In the genomic region with DNA sequence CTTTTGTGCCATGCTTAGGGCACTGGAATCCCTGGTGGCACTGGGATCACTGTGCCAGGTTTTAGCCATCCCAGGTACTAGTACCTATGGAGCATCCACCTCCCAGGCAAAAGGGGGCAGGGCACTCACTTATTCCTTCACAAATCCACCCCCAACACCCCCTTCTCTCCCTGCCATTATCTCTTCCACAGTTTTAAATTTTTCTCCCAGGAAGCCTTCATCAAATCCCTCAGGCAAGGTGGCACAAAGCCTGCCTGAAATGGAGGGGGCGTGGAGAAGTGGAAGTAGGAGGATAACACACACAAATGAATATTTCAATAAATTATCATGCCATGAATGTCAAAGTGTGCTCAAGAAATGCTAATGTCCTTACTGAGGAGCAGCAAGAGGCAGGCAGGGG, we compare ENCODE assay signal across 16 cellular contexts. TPM values are rescaled to one million over a fixed set of nuclear protein-coding genes. Genes with fewer than 3 reads are reported as not detected.
DNase-seq lines count a peak whose midpoint lies in the region; ATAC-seq and TF ChIP-seq lines count a peak whose summit lies in the region.
"Had no signal": no experiment of that assay in that cellular context is flagged by ENCODE, and none has a peak within 500 bp of the region (broad histone marks: within the 10 kb centered on the region; RNA-seq: fewer than 3 reads in every experiment).

No MANE protein-coding gene starts in this region.

- TF ChIP-seq CTCF in HEK293 (tag by site-specific recombination; IDR thresholded peaks at IDR 0.05) (no peak), endodermal cell (conservative IDR thresholded peaks at IDR 0.05) (no peak), neural crest cell (conservative IDR thresholded peaks at IDR 0.05) (no peak), A673 (conservative IDR thresholded peaks at IDR 0.05; ENCODE audit: low read depth, low read length) (no peak)

- H3K4me3 ChIP-seq in HEK293 (ENCODE audit: low read depth, low read length) = no peak overlapping the region
- H3K4me3 ChIP-seq in endodermal cell (ENCODE audit: low read length) = no peak overlapping the region
- no peak overlapping the region for H3K4me3 ChIP-seq in right cardiac atrium (ENCODE audit: low read length)
- no peak overlapping the region for H3K4me3 ChIP-seq in A673 (ENCODE audit: low read depth, low read length, poor library complexity, severe bottlenecking)
- H3K4me3 ChIP-seq: A549, K562 had no signal

- ATAC-seq in GM19023 (IDR thresholded peaks at IDR 0.05; ENCODE audit: unreplicated experiment) = no peak
- no peak for ATAC-seq in right cardiac atrium
- ATAC-seq: A549, K562 had no signal

- H3K9me3 ChIP-seq in HEK293 (ENCODE audit: control insufficient read depth, insufficient read depth, low read depth, low read length) = no peaks in the 10 kb centered on the region
- no peaks in the 10 kb centered on the region for H3K9me3 ChIP-seq in endodermal cell (ENCODE audit: control insufficient read depth, low read length)
- no peaks in the 10 kb centered on the region for H3K9me3 ChIP-seq in right cardiac atrium (ENCODE audit: control insufficient read depth, low read length)
- H3K9me3 ChIP-seq in A673 (ENCODE audit: low read depth, low read length, poor library complexity, severe bottlenecking) = peaks cover 4% of the 10 kb centered on the region
- H3K9me3 ChIP-seq: A549, Caco-2 had no signal

- H3K4me1 Mint-ChIP-seq in endodermal cell (peaks cover 18% of the 10 kb centered on the region), neural crest cell (peaks cover 27% of the 10 kb centered on the region)

- H3K27ac Mint-ChIP-seq in endodermal cell (no peak overlapping the region), neural crest cell (ENCODE audit: unreplicated experiment) (no peak overlapping the region)
- H3K27ac Mint-ChIP-seq: CD14-positive monocyte; CD8-positive, alpha-beta memory T cell had no signal

- peaks cover 4% of the 10 kb centered on the region for H3K9me3 Mint-ChIP-seq in endodermal cell
- H3K9me3 Mint-ChIP-seq in neural crest cell = peaks cover 3% of the 10 kb centered on the region

- H3K9ac ChIP-seq in endodermal cell (ENCODE audit: extremely low read depth, low read length, poor library complexity, severe bottlenecking) = no peak overlapping the region

- CTCF ChIA-PET in HEK293 (lab: Yijun Ruan, JAX) = interaction anchor here (0.6 kb wide), 1 partner anchor 596 kb away, joined by 3 read pairs; no protein-coding TSS in a partner anchor
- CTCF ChIA-PET in A673 (lab: Charles Lee) = no interaction called here

- peak; percentile 47 for DNase-seq in endodermal cell
- no peak for DNase-seq in neural crest cell (ENCODE audit: low read depth, low spot score)
- DNase-seq in right cardiac atrium = no peak
- no peak for DNase-seq in A673 (ENCODE audit: low spot score)
- DNase-seq in KBM-7 = no peak
- DNase-seq: Caco-2; CD8-positive, alpha-beta memory T cell; DMS53; GF-D8; GOT3; HCEC 1CT had no signal

- H3K4me3 Mint-ChIP-seq in endodermal cell (no peak overlapping the region), neural crest cell (peak overlapping the region; percentile 44)
- H3K4me3 Mint-ChIP-seq: CD14-positive monocyte had no signal

- H3K27me3 ChIP-seq in endodermal cell (ENCODE audit: control insufficient read depth, insufficient read depth, low read length, poor library complexity, severe bottlenecking) (no peaks in the 10 kb centered on the region), right cardiac atrium (ENCODE audit: control insufficient read depth, insufficient read depth) (no peaks in the 10 kb centered on the region), A673 (replicated peaks; ENCODE audit: insufficient read depth, low read depth, low read length, poor library complexity) (peaks cover 19% of the 10 kb centered on the region)

- intact Hi-C loops in right cardiac atrium (cut with DNase I) (loop anchor here in 1 of 4 donors (10.0 kb wide), 1 partner anchor 423 kb away; no protein-coding TSS in a partner anchor), A673 (cut with micrococcal nuclease; ENCODE audit: unreplicated experiment) (loop anchor here (10.0 kb wide), 1 partner anchor 413 kb away; no protein-coding TSS in a partner anchor)

- H3K27me3 Mint-ChIP-seq in endodermal cell (ENCODE audit: insufficient read depth) (peaks cover 31% of the 10 kb centered on the region), neural crest cell (ENCODE audit: low read depth) (peaks cover 44% of the 10 kb centered on the region)
- H3K27me3 Mint-ChIP-seq: CD8-positive, alpha-beta memory T cell had no signal

- in situ Hi-C loops in KBM-7 (cut with MboI; ENCODE audit: low pct_unique_long_range_greater_than_20kb, low sequenced_read_pairs) = no loop called here

- H3K4me1 ChIP-seq in HEK293 (ENCODE audit: control insufficient read depth, insufficient read depth, low read length) (peaks cover 5% of the 10 kb centered on the region; the same call in 1 of the 2 replicates), endodermal cell (ENCODE audit: control insufficient read depth, insufficient read depth, low read length) (peaks cover 10% of the 10 kb centered on the region), right cardiac atrium (ENCODE audit: control insufficient read depth, insufficient read depth, low read length) (no peaks in the 10 kb centered on the region), A673 (ENCODE audit: insufficient read depth, low read length, poor library complexity, severe bottlenecking) (no peaks in the 10 kb centered on the region)
- H3K4me1 ChIP-seq: Caco-2 had no signal

- no peaks in the 10 kb centered on the region for H3K36me3 Mint-ChIP-seq in endodermal cell (ENCODE audit: low read depth)
- H3K36me3 Mint-ChIP-seq in neural crest cell (ENCODE audit: low read depth) = no peaks in the 10 kb centered on the region
- H3K36me3 Mint-ChIP-seq: CD14-positive monocyte had no signal

- no peaks in the 10 kb centered on the region for H3K36me3 ChIP-seq in HEK293 (ENCODE audit: control insufficient read depth in 2 of 2, insufficient read depth in 1 of 2, low read length in 2 of 2)
- H3K36me3 ChIP-seq in endodermal cell (ENCODE audit: control insufficient read depth, insufficient read depth, low read length) = no peaks in the 10 kb centered on the region
- H3K36me3 ChIP-seq in A673 (ENCODE audit: insufficient read depth, low read length, poor library complexity, severe bottlenecking) = no peaks in the 10 kb centered on the region

- no TSS peak for BruUV-seq in A673 (replicated peaks; lab: Mats Ljungman, UMichigan)

- POLR2A ChIA-PET in HEK293 (lab: Yijun Ruan, JAX) (no interaction called here), A673 (lab: Charles Lee; ENCODE audit: low non-redundant PET) (no interaction called here)

- WGBS in endodermal cell (ENCODE audit: insufficient coverage in 1 of 2, insufficient read length in 1 of 2), 2 experiments = 100% methylated on average over 1 of the region's 1 CpG; no CpG with 5 or more reads in 1 of the 2 experiments
- WGBS in right cardiac atrium = 97% methylated on average over 1 of the region's 1 CpG

- no peak overlapping the region for H3K27ac ChIP-seq in HEK293 (ENCODE audit: extremely low read depth, low read depth, low read length)
- no peak overlapping the region for H3K27ac ChIP-seq in endodermal cell (ENCODE audit: low read depth, low read length)
- no peak overlapping the region for H3K27ac ChIP-seq in right cardiac atrium (ENCODE audit: low read length)
- no peak overlapping the region for H3K27ac ChIP-seq in A673 (ENCODE audit: low read depth, low read length, poor library complexity, severe bottlenecking)
- H3K27ac ChIP-seq: A549 had no signal

TF ChIP-seq in HEK293, 187 proteins besides CTCF, POLR2A, EP300 and RAD21:
- peak; percentile 40; the same call in 1 of the 2 replicates for TF ChIP-seq ZFHX2 (tag by site-specific recombination; conservative IDR thresholded peaks at IDR 0.05)
- no peak for TF ChIP-seq ZNF202 (tag by site-specific recombination; IDR thresholded peaks at IDR 0.05; ENCODE audit: borderline replicate concordance)
- TF ChIP-seq ZNF629 (tag by site-specific recombination; IDR thresholded peaks at IDR 0.05) = no peak
- TF ChIP-seq ZEB2 (tag by site-specific recombination; IDR thresholded peaks at IDR 0.05) = no peak
- no peak for TF ChIP-seq ZNF311 (tag by site-specific recombination; IDR thresholded peaks at IDR 0.05; ENCODE audit: borderline replicate concordance)

RNA-seq across cellular contexts. Expression of gene CHST11, which starts 4.7 kb away (rescaled TPM):
- total RNA-seq in endodermal cell (10 to 100 TPM; 30.7 to 36.2 TPM), neural crest cell (10.0 and 10.2 TPM in 2 replicates), right cardiac atrium (10 to 100 TPM in 2 of 4 donors, 1 to 10 TPM in 2; 7.2 to 11.8 (median 10.5) TPM), A673 (2021) (1.1 and 1.5 TPM in 2 replicates)
- 17.3 TPM for polyA plus RNA-seq in endodermal cell (2013, experiment 1 of 2)
- polyA plus RNA-seq in endodermal cell (2013, experiment 2 of 2) = 17.2 TPM
- polyA plus RNA-seq in right cardiac atrium = 3.1 TPM
